15 cellular contexts compared by ENCODE assay signal in genomic region chr3:105944721-105945120, GRCh38.
A peak's percentile ranks its signal among the peaks of the same experiment; 100 is the strongest.
DNase-seq lines count a peak whose midpoint lies in the region; TF ChIP-seq lines count a peak whose summit lies in the region.
"Had no signal": no experiment of that assay in that cellular context is flagged by ENCODE, and none has a peak within 500 bp of the region (broad histone marks: within the 10 kb centered on the region; RNA-seq: fewer than 3 reads in every experiment).

No MANE protein-coding gene starts in this region.

- TF ChIP-seq POLR2A in spleen (IDR thresholded peaks at IDR 0.05), result no peak

- H3K4me1 Mint-ChIP-seq in activated naive CD4-positive, alpha-beta T cell treated with anti-CD3 and anti-CD28 coated beads for 36 hours (ENCODE audit: low read depth), result no peaks in the 10 kb centered on the region

- H3K4me3 ChIP-seq in PC-9 (no peak overlapping the region), spleen (no peak overlapping the region)
- H3K4me3 ChIP-seq: left ventricle myocardium inferior, sigmoid colon had no signal

- H4K20me1 ChIP-seq in PC-9 (ENCODE audit: insufficient read depth), result no peaks in the 10 kb centered on the region

- no peak overlapping the region for H3K27ac Mint-ChIP-seq in activated naive CD4-positive, alpha-beta T cell treated with anti-CD3 and anti-CD28 coated beads for 36 hours
- H3K27ac Mint-ChIP-seq: activated T-helper 1 cell treated with anti-CD3 and anti-CD28 coated beads, Interleukin-12 subunit alpha, Interleukin-12 subunit beta, Interleukin-2, Interleukin-4 antibody, amounts not matched to agents 30 ng/mL and 10 ng/mL and 1 ng/mL, durations not matched to agents 14 hours and 24 hours and 36 hours; nephron had no signal

- no peak overlapping the region for H3K4me2 ChIP-seq in PC-9

- CTCF ChIA-PET in PC-9 (lab: Charles Lee), result no interaction called here
- CTCF ChIA-PET in activated naive CD4-positive, alpha-beta T cell treated with anti-CD3 and anti-CD28 coated beads for 36 hours (lab: Charles Lee), result no interaction called here

- no TSS peak for BruUV-seq in PC-9 (replicated peaks; lab: Mats Ljungman, UMichigan)

- intact Hi-C loops in PC-9 (cut with micrococcal nuclease; ENCODE audit: unreplicated experiment) (no loop called here), spleen (cut with DNase I; ENCODE audit: low total_unique reads) (no loop called here)
- intact Hi-C loops in activated naive CD4-positive, alpha-beta T cell treated with anti-CD3 and anti-CD28 coated beads for 36 hours (cut with micrococcal nuclease), result no loop called here

- no peaks in the 10 kb centered on the region for H3K9me3 ChIP-seq in PC-9 (ENCODE audit: insufficient read depth, low read depth)
- H3K9me3 ChIP-seq in spleen, result no peaks in the 10 kb centered on the region
- H3K9me3 ChIP-seq: left ventricle myocardium inferior, sigmoid colon had no signal

- 83 to 96% (median 90%) methylated on average over 3 of the region's 3 CpGs for WGBS in spleen, 5 donors

- H3K36me3 ChIP-seq in PC-9 (ENCODE audit: low read depth) (no peaks in the 10 kb centered on the region), spleen (no peaks in the 10 kb centered on the region)
- H3K36me3 ChIP-seq: left ventricle myocardium inferior, sigmoid colon had no signal

- H3K27ac ChIP-seq in PC-9 (no peak overlapping the region), epithelial cell of prostate (peak overlapping the region; percentile 97), spleen (no peak overlapping the region)
- H3K27ac ChIP-seq: left ventricle myocardium inferior, sigmoid colon had no signal

- H3K79me2 ChIP-seq in PC-9 (ENCODE audit: low read depth), result no peaks in the 10 kb centered on the region

- POLR2A ChIA-PET in PC-9 (lab: Charles Lee; ENCODE audit: unreplicated experiment), result no interaction called here

- DNase-seq in GM04503 (ENCODE audit: low read depth) (peak; percentile 41), PC-9 (peak in 1 of 2 experiments; percentile 57), epithelial cell of prostate (ENCODE audit: low read depth, low spot score) (peak; percentile 85), renal cortical epithelial cell (ENCODE audit: low read depth) (peak; percentile 48), mucosa of gallbladder (ENCODE audit: low spot score) (no peak), spleen (no peak), retina (no peak)
- no peak for DNase-seq in activated naive CD4-positive, alpha-beta T cell treated with anti-CD3 and anti-CD28 coated beads for 36 hours
- DNase-seq: hippocampal formation, left ventricle myocardium inferior, NCI-H1436, SHP77 treated with DMSO at 0.1 percent for 48 hours, sigmoid colon had no signal

- no peaks in the 10 kb centered on the region for H3K4me1 ChIP-seq in PC-9 (replicated peaks; ENCODE audit: insufficient read depth)
- no peaks in the 10 kb centered on the region for H3K4me1 ChIP-seq in spleen
- H3K4me1 ChIP-seq: left ventricle myocardium inferior, sigmoid colon had no signal

- no peaks in the 10 kb centered on the region for H3K36me3 Mint-ChIP-seq in activated naive CD4-positive, alpha-beta T cell treated with anti-CD3 and anti-CD28 coated beads for 36 hours (ENCODE audit: low read depth)

- no peaks in the 10 kb centered on the region for H3K27me3 ChIP-seq in PC-9 (ENCODE audit: insufficient read depth, low read depth)
- H3K27me3 ChIP-seq in spleen (replicated peaks in 1 of 7), result no peaks in the 10 kb centered on the region
- H3K27me3 ChIP-seq: sigmoid colon had no signal

- TF ChIP-seq CTCF in PC-9 (conservative IDR thresholded peaks at IDR 0.05), result no peak
- TF ChIP-seq CTCF in spleen (IDR thresholded peaks at IDR 0.05 in 8 of 11, conservative IDR thresholded peaks at IDR 0.05 in 3 of 11), result no peak

- no peak overlapping the region for H3K4me3 Mint-ChIP-seq in activated naive CD4-positive, alpha-beta T cell treated with anti-CD3 and anti-CD28 coated beads for 36 hours
- H3K4me3 Mint-ChIP-seq: activated T-helper 1 cell treated with anti-CD3 and anti-CD28 coated beads, Interleukin-12 subunit alpha, Interleukin-12 subunit beta, Interleukin-2, Interleukin-4 antibody, amounts not matched to agents 30 ng/mL and 10 ng/mL and 1 ng/mL, durations not matched to agents 14 hours and 24 hours and 36 hours; nephron had no signal

- no peaks in the 10 kb centered on the region for H3F3A ChIP-seq in PC-9 (ENCODE audit: insufficient read depth, low read depth)

- no peaks in the 10 kb centered on the region for H3K27me3 Mint-ChIP-seq in activated naive CD4-positive, alpha-beta T cell treated with anti-CD3 and anti-CD28 coated beads for 36 hours (ENCODE audit: low read depth)

- 0 out of 2 replicates have a peak, but pooled peaks cover 6% of the 10 kb centered on the region for H3K9me2 ChIP-seq in PC-9 (ENCODE audit: insufficient read depth)

- H2AFZ ChIP-seq in PC-9, result peak overlapping the region; percentile 14; the same call in 1 of the 2 replicates

- H3K9me3 Mint-ChIP-seq in activated naive CD4-positive, alpha-beta T cell treated with anti-CD3 and anti-CD28 coated beads for 36 hours, result no peaks in the 10 kb centered on the region
- H3K9me3 Mint-ChIP-seq: activated T-helper 1 cell treated with anti-CD3 and anti-CD28 coated beads, Interleukin-12 subunit alpha, Interleukin-12 subunit beta, Interleukin-2, Interleukin-4 antibody, amounts not matched to agents 30 ng/mL and 10 ng/mL and 1 ng/mL, durations not matched to agents 14 hours and 24 hours and 36 hours; nephron had no signal

Comparison
In these comparisons a context has a peak if more than half of its experiments do, and no peak if none do; other contexts are left out.
1. DNase-seq: peak in GM04503 (single experiment), epithelial cell of prostate (single experiment) and renal cortical epithelial cell (single experiment); none in mucosa of gallbladder (single experiment), spleen (single experiment), retina (single experiment) and activated naive CD4-positive, alpha-beta T cell treated with anti-CD3 and anti-CD28 coated beads for 36 hours (single experiment).